ENCODE assay signal across 7 cellular contexts in the genomic region with DNA sequence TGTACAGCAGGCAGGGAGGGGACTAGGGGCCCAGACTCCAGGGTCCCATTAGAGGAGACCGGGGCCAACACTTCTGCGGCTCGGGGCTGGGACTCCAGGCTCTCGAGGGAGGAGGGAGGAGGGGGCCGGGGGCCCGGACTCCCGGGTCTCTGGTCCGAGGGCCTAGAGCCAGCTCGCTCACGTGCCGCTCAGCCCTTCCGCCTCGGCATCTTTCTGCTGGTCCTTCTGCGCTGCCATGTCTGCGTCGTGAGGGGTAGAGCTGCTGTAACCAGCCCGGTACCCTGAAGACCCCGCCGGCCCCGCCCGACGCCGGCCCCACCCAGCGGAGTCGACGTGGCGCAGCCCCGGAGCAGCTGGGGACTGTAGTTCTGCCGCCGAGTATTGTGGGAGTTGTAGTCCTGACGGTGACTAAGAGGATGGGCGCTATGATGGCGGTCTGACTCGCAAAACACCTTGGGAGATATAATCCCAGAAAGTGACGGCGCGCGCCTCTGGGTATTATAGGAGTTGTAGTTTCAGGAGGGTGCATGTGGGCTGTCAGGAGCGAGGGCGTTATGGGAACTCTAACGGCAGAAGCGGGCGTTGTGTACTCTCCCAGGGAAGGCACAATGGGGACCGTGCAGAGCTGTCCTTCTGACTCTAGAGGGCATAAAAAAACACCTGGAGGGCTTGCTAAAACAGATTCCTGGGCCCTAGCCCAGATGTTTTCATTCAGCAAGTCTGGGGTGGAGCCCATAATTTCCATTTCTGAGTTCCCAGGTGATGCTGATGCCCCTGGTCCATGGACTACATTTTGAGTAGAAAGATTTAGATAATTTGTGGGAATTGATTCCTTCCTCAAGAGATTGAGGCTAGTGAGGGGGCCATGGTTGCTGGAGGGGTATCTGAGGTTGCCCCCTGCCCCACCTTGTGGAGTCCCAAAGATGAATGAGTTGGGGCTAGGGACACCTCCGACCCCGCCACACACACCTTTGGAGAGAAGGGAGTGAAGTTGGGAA. TPM values are rescaled to one million over a fixed set of nuclear protein-coding genes. Genes with fewer than 3 reads are reported as not detected.
A peak's percentile ranks its signal among the peaks of the same experiment; 100 is the strongest.
DNase-seq lines count a peak whose midpoint lies in the region; ATAC-seq and TF ChIP-seq lines count a peak whose summit lies in the region.

A gene with protein sequence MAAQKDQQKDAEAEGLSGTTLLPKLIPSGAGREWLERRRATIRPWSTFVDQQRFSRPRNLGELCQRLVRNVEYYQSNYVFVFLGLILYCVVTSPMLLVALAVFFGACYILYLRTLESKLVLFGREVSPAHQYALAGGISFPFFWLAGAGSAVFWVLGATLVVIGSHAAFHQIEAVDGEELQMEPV (minus strand): TSS at position 266 of the 998 bp plus-strand sequence. CDS start 29 bp downstream, at position 237.

- H3K4me1 ChIP-seq in hepatocyte (ENCODE audit: insufficient read depth): peaks cover 3% of the 10 kb centered on the region

- ATAC-seq in GM18499 (IDR thresholded peaks at IDR 0.05; ENCODE audit: insufficient read depth, unreplicated experiment) (peak; percentile 42), HG02970 (IDR thresholded peaks at IDR 0.05; ENCODE audit: low FRiP score, unreplicated experiment) (peak; percentile 62)

- peak; percentile 21 for TF ChIP-seq CTCF in astrocyte of the cerebellum (IDR thresholded peaks at IDR 0.05; ENCODE audit: low read depth, low read length, missing control alignments)
- peak; percentile 33 for TF ChIP-seq CTCF in hepatocyte (IDR thresholded peaks at IDR 0.05; ENCODE audit: poor library complexity)

- no peaks in the 10 kb centered on the region for H3K79me2 ChIP-seq in hepatocyte

- WGBS in hepatocyte (ENCODE audit: low lambda C conversion rate, missing lambda C conversion rate): 7% methylated on average over 33 of the region's 46 CpGs

- peak within 1 kb of the TSS; percentile 98 for H3K4me3 ChIP-seq in astrocyte of the cerebellum (ENCODE audit: low read depth, low read length)
- peak within 1 kb of the TSS; percentile 72 for H3K4me3 ChIP-seq in hepatocyte

- DNase-seq in NCI-H2029 treated with DMSO at 0.1 percent for 48 hours (lab: John Stamatoyannopoulos, UW) (peak; percentile 88), T-helper 9 cell (peak; percentile 83), astrocyte of the cerebellum (ENCODE audit: low read depth) (peak; percentile 81), hepatocyte (ENCODE audit: low spot score) (peak; percentile 95), retina (peak; percentile 94)

- H3K9me2 ChIP-seq in hepatocyte (replicated peaks; ENCODE audit: insufficient read depth): no peaks in the 10 kb centered on the region

- no peaks in the 10 kb centered on the region for H3K27me3 ChIP-seq in hepatocyte

- no peaks in the 10 kb centered on the region for H3K9me3 ChIP-seq in hepatocyte (ENCODE audit: low read depth)

- peak within 1 kb of the TSS; percentile 93 for H3K27ac ChIP-seq in hepatocyte

- peak within 1 kb of the TSS; percentile 84 for H3K4me2 ChIP-seq in hepatocyte

- in situ Hi-C loops in astrocyte of the cerebellum (cut with HindIII; ENCODE audit: low sequenced_read_pairs): no loop called here

- no peaks in the 10 kb centered on the region for H4K20me1 ChIP-seq in hepatocyte (ENCODE audit: insufficient read depth, poor library complexity, severe bottlenecking)

- no peaks in the 10 kb centered on the region for H3K36me3 ChIP-seq in hepatocyte (replicated peaks; ENCODE audit: insufficient read depth, low read depth)

- H2AFZ ChIP-seq in hepatocyte: peak within 1 kb of the TSS; percentile 91

RNA-seq across cellular contexts. Expression of the gene that starts here (rescaled TPM):
- total RNA-seq in hepatocyte: 203 and 214 TPM in 2 replicates
- 395 and 469 TPM in 2 replicates for polyA plus RNA-seq in hepatocyte

Comparison
In these comparisons a context has a peak if more than half of its experiments do, and no peak if none do; other contexts are left out.
1. Peak in every context shown above with its lines: DNase-seq, ATAC-seq, H3K4me3 ChIP-seq and H3K27ac ChIP-seq.